In genomic region chr7:2967705-2968104, GRCh38 we compare ENCODE assay signal across 32 cellular contexts.
"Had no signal": no experiment of that assay in that cellular context is flagged by ENCODE, and none has a peak within 500 bp of the region (broad histone marks: within the 10 kb centered on the region; RNA-seq: fewer than 3 reads in every experiment).

No MANE protein-coding gene starts in this region.

- DNase-seq: activated CD4-positive, alpha-beta T cell treated with anti-CD3 and anti-CD28 coated beads for 1 hour; activated CD4-positive, alpha-beta T cell treated with anti-CD3 and anti-CD28 coated beads, Interleukin-2, amount 10 ng/mL, durations not matched to agents 7 days and 5 days; activated gamma-delta T cell; activated T-cell treated with anti-CD3 and anti-CD28 coated beads, Interleukin-2, amount 50 U/mL, for 24 hours; anterior cingulate cortex; body of pancreas; cerebellar nuclear complex; cortex of kidney; effector memory CD8-positive, alpha-beta T cell; erythroblast; gastrocnemius medialis; glutamatergic neuron; left colon; mammary epithelial cell; naive B cell; nephron progenitor cell; right lobe of liver; small intestine; stimulated activated CD4-positive, alpha-beta T cell treated with anti-CD3 and anti-CD28 coated beads, Interleukin-4, amount 100 ng/mL, for 24 hours; stimulated activated naive CD8-positive, alpha-beta T cell treated with anti-CD3 and anti-CD28 coated beads, Interleukin-15, amount 100 ng/mL, for 72 hours; substantia nigra; SW 1271; T-helper 9 cell; WERI-Rb-1 had no signal

- H3K4me1 Mint-ChIP-seq: mesothelial cell of epicardium had no signal

- ATAC-seq: activated CD8-positive, alpha-beta T cell treated with anti-CD3 and anti-CD28 coated beads, Interleukin-2, amount 10 ng/mL, durations not matched to agents 7 days and 5 days; body of pancreas; effector memory CD8-positive, alpha-beta T cell; gastrocnemius medialis; left colon; right lobe of liver; stimulated activated memory B cell treated with anti-CD40 and anti-IgM and Interleukin-4, amounts not matched to agents 10 μg/mL and 1 μg/mL and 100 μg/mL, for 72 hours; stimulated activated naive CD8-positive, alpha-beta T cell treated with anti-CD3 and anti-CD28 coated beads, Interleukin-15, amount 100 ng/mL, for 72 hours had no signal

- H3K27ac ChIP-seq: body of pancreas, gastrocnemius medialis, neutrophil, right lobe of liver, tibial artery, WERI-Rb-1 had no signal

- H3K4me1 ChIP-seq: body of pancreas, gastrocnemius medialis, right lobe of liver, tibial artery had no signal

- H3K27ac Mint-ChIP-seq: activated CD4-positive, alpha-beta T cell treated with anti-CD3 and anti-CD28 coated beads, Interleukin-2, amount 10 ng/mL, durations not matched to agents 7 days and 5 days; activated CD8-positive, alpha-beta T cell treated with anti-CD3 and anti-CD28 coated beads, Interleukin-2, amount 10 ng/mL, durations not matched to agents 7 days and 5 days; activated T-cell treated with anti-CD3 and anti-CD28 coated beads, Interleukin-2, amount 50 U/mL, for 24 hours; mesothelial cell of epicardium; nephron progenitor cell; progenitor cell of endocrine pancreas; stimulated activated memory B cell treated with anti-CD40 and anti-IgM and Interleukin-4, amounts not matched to agents 10 μg/mL and 1 μg/mL and 100 μg/mL, for 72 hours; T-helper 1 cell treated with Interleukin-12 subunit alpha and Interleukin-12 subunit beta and Interleukin-4 antibody, amounts not matched to agents 30 μg/mL and 1 μg/mL, for 36 hours had no signal

- H3K4me3 Mint-ChIP-seq: activated CD4-positive, alpha-beta T cell treated with anti-CD3 and anti-CD28 coated beads, Interleukin-2, amount 10 ng/mL, durations not matched to agents 7 days and 5 days; activated CD8-positive, alpha-beta T cell treated with anti-CD3 and anti-CD28 coated beads, Interleukin-2, amount 10 ng/mL, durations not matched to agents 7 days and 5 days; activated naive CD8-positive, alpha-beta T cell; activated T-cell treated with anti-CD3 and anti-CD28 coated beads, Interleukin-2, amount 50 U/mL, for 24 hours; effector memory CD8-positive, alpha-beta T cell; mesothelial cell of epicardium; nephron progenitor cell; stimulated activated memory B cell treated with anti-CD40 and anti-IgM and Interleukin-4, amounts not matched to agents 10 μg/mL and 1 μg/mL and 100 μg/mL, for 72 hours; stimulated activated naive CD8-positive, alpha-beta T cell treated with anti-CD3 and anti-CD28 coated beads, Interleukin-15, amount 100 ng/mL, for 72 hours; T-helper 1 cell treated with Interleukin-12 subunit alpha and Interleukin-12 subunit beta and Interleukin-4 antibody, amounts not matched to agents 30 μg/mL and 1 μg/mL, for 36 hours had no signal

- H3K27me3 ChIP-seq: body of pancreas, gastrocnemius medialis, neutrophil, right lobe of liver had no signal

- H3K36me3 Mint-ChIP-seq: mesothelial cell of epicardium had no signal

- H3K4me3 ChIP-seq: body of pancreas, gastrocnemius medialis, right lobe of liver, tibial artery had no signal

- H3K27me3 Mint-ChIP-seq: activated CD4-positive, alpha-beta T cell treated with anti-CD3 and anti-CD28 coated beads, Interleukin-2, amount 10 ng/mL, durations not matched to agents 7 days and 5 days; activated naive CD8-positive, alpha-beta T cell; activated T-cell treated with anti-CD3 and anti-CD28 coated beads, Interleukin-2, amount 50 U/mL, for 24 hours; effector memory CD8-positive, alpha-beta T cell; naive B cell; progenitor cell of endocrine pancreas; stimulated activated memory B cell treated with anti-CD40 and anti-IgM and Interleukin-4, amounts not matched to agents 10 μg/mL and 1 μg/mL and 100 μg/mL, for 72 hours; stimulated activated naive CD8-positive, alpha-beta T cell treated with anti-CD3 and anti-CD28 coated beads, Interleukin-15, amount 100 ng/mL, for 72 hours had no signal
